8 cellular contexts compared by ENCODE assay signal in the genomic region with DNA sequence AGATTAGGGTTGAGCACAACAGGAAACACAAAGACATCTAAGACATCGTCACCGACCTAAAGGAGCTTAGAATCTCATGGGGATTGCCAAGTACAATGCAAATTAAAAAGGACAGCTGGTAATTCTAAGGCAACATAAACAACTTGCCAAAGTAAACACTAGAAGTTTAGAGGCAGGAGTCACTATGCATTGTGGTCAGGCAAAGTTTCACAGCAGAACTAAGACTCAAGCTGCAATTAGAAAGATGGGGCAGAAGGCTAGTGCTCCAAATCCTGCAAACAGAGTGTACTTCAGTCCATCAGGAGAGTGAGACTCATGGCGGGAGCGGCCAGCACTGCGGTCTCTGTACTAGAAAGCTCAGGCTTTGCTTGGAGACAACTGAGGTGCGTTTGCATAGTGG. TPM values are rescaled to one million over a fixed set of nuclear protein-coding genes. Genes with fewer than 3 reads are reported as not detected.
A peak's percentile ranks its signal among the peaks of the same experiment; 100 is the strongest.
DNase-seq lines count a peak whose midpoint lies in the region; ATAC-seq and TF ChIP-seq lines count a peak whose summit lies in the region.

No MANE protein-coding gene starts in this region.

- ATAC-seq in GM21786 (IDR thresholded peaks at IDR 0.05; ENCODE audit: unreplicated experiment), result peak; percentile 68

- H2AFZ ChIP-seq in MM.1S (ENCODE audit: low read length), result no peak overlapping the region

- TF ChIP-seq CTCF in GM12865 (IDR thresholded peaks at IDR 0.05; ENCODE audit: insufficient read depth, low read depth, low read length, missing control alignments), result no peak
- no peak for TF ChIP-seq CTCF in MM.1S (IDR thresholded peaks at IDR 0.05; ENCODE audit: low read length)
- TF ChIP-seq CTCF in fibroblast of villous mesenchyme (IDR thresholded peaks at IDR 0.05; ENCODE audit: insufficient read depth, low read depth, low read length), result no peak
- TF ChIP-seq CTCF in tibial nerve (IDR thresholded peaks at IDR 0.05), result no peak
- no peak for TF ChIP-seq CTCF in endothelial cell (IDR thresholded peaks at IDR 0.05; ENCODE audit: unreplicated experiment)

- H3K27me3 ChIP-seq in MM.1S (replicated peaks; ENCODE audit: insufficient read depth, low read length) (no peaks in the 10 kb centered on the region), tibial nerve (no peaks in the 10 kb centered on the region)

- H3K9me3 Mint-ChIP-seq in activated CD4-positive, alpha-beta T cell treated with anti-CD3 and anti-CD28 coated beads, Interleukin-2, amount 10 ng/mL, durations not matched to agents 24 days and 14 days, result no peaks in the 10 kb centered on the region
- H3K9me3 Mint-ChIP-seq in endothelial cell (ENCODE audit: unreplicated experiment), result no peaks in the 10 kb centered on the region

- peaks cover 15% of the 10 kb centered on the region for H3K36me3 Mint-ChIP-seq in activated CD4-positive, alpha-beta T cell treated with anti-CD3 and anti-CD28 coated beads, Interleukin-2, amount 10 ng/mL, durations not matched to agents 24 days and 14 days (ENCODE audit: low read depth)
- H3K36me3 Mint-ChIP-seq in endothelial cell (ENCODE audit: low read depth, unreplicated experiment), result no peaks in the 10 kb centered on the region

- H3F3A ChIP-seq in MM.1S (ENCODE audit: insufficient read depth, low read length), result peaks cover 6% of the 10 kb centered on the region; the same call in 1 of the 2 replicates

- H3K36me3 ChIP-seq in MM.1S (replicated peaks; ENCODE audit: insufficient read depth, low read length), result no peaks in the 10 kb centered on the region
- H3K36me3 ChIP-seq in tibial nerve, result peaks cover 0 to 7% (median 0%) of the 10 kb centered on the region in 3 donors

- H3K4me3 ChIP-seq in GM12865 (ENCODE audit: low read depth, low read length) (peak overlapping the region; percentile 11; the same call in 1 of the 2 replicates), MM.1S (ENCODE audit: low read length) (no peak overlapping the region), fibroblast of villous mesenchyme (ENCODE audit: low read depth, low read length) (no peak overlapping the region), tibial nerve (no peak overlapping the region)

- TF ChIP-seq POLR2A in tibial nerve (IDR thresholded peaks at IDR 0.05), result no peak

- intact Hi-C loops in activated CD4-positive, alpha-beta T cell treated with anti-CD3 and anti-CD28 coated beads, Interleukin-2, amount 10 ng/mL, durations not matched to agents 24 days and 14 days (cut with micrococcal nuclease), result no loop called here

- H3K9me2 ChIP-seq in MM.1S (replicated peaks; ENCODE audit: insufficient read depth, low read length), result no peaks in the 10 kb centered on the region

- no peak overlapping the region for H3K27ac Mint-ChIP-seq in activated CD4-positive, alpha-beta T cell treated with anti-CD3 and anti-CD28 coated beads, Interleukin-2, amount 10 ng/mL, durations not matched to agents 24 days and 14 days
- H3K27ac Mint-ChIP-seq in endothelial cell (ENCODE audit: unreplicated experiment), result no peak overlapping the region

- no peaks in the 10 kb centered on the region for H3K9me3 ChIP-seq in MM.1S (replicated peaks; ENCODE audit: insufficient read depth, low read length)
- H3K9me3 ChIP-seq in tibial nerve, result no peaks in the 10 kb centered on the region

- no peak overlapping the region for H3K4me2 ChIP-seq in MM.1S (ENCODE audit: low read depth, low read length)

- no peak overlapping the region for H3K4me3 Mint-ChIP-seq in activated CD4-positive, alpha-beta T cell treated with anti-CD3 and anti-CD28 coated beads, Interleukin-2, amount 10 ng/mL, durations not matched to agents 24 days and 14 days
- H3K4me3 Mint-ChIP-seq in endothelial cell (ENCODE audit: unreplicated experiment), result no peak overlapping the region

- no peaks in the 10 kb centered on the region for H3K27me3 Mint-ChIP-seq in activated CD4-positive, alpha-beta T cell treated with anti-CD3 and anti-CD28 coated beads, Interleukin-2, amount 10 ng/mL, durations not matched to agents 24 days and 14 days
- H3K27me3 Mint-ChIP-seq in endothelial cell (ENCODE audit: unreplicated experiment), result peaks cover 5% of the 10 kb centered on the region

- H3K9ac ChIP-seq in MM.1S (ENCODE audit: low read length), result no peak overlapping the region

- H3K4me1 ChIP-seq in MM.1S (ENCODE audit: low read length), result peaks cover 18% of the 10 kb centered on the region
- peaks cover 0 to 58% (median 27%) of the 10 kb centered on the region in 4 donors for H3K4me1 ChIP-seq in tibial nerve

- no peaks in the 10 kb centered on the region for H4K20me1 ChIP-seq in MM.1S (ENCODE audit: insufficient read depth, low read length)

- H3K27ac ChIP-seq in MM.1S (ENCODE audit: low read length) (peak overlapping the region; percentile 14; the same call in 1 of the 2 replicates), tibial nerve (no peak overlapping the region)

- H3K4me1 Mint-ChIP-seq in activated CD4-positive, alpha-beta T cell treated with anti-CD3 and anti-CD28 coated beads, Interleukin-2, amount 10 ng/mL, durations not matched to agents 24 days and 14 days, result peaks cover 25% of the 10 kb centered on the region
- peaks cover 10% of the 10 kb centered on the region for H3K4me1 Mint-ChIP-seq in endothelial cell (ENCODE audit: unreplicated experiment)

- 81 to 85% methylated on average over 6 of the region's 6 CpGs for WGBS in tibial nerve, 2 donors

- no peak for TF ChIP-seq EP300 in tibial nerve (IDR thresholded peaks at IDR 0.05)

- peak; percentile 89 for DNase-seq in GM12865 (ENCODE audit: low read depth)
- no peak for DNase-seq in MM.1S
- peak; percentile 89 for DNase-seq in fibroblast of villous mesenchyme (ENCODE audit: low read depth)
- DNase-seq in tibial nerve (ENCODE audit: low spot score in 2 of 2), result no peak
- no peak for DNase-seq in stimulated activated CD4-positive, alpha-beta T cell treated with anti-CD3 and anti-CD28 coated beads, Interleukin-4, amount 100 ng/mL, for 4 hours
- DNase-seq in activated CD4-positive, alpha-beta T cell treated with anti-CD3 and anti-CD28 coated beads, Interleukin-2, amount 10 ng/mL, durations not matched to agents 24 days and 14 days, result no peak
- no peak for DNase-seq in endothelial cell (ENCODE audit: low spot score)

- H3K79me2 ChIP-seq in MM.1S (ENCODE audit: low read length), result peaks cover 92% of the 10 kb centered on the region

RNA-seq across cellular contexts. Expression of a gene that starts 52.7 kb away (rescaled TPM):
- 7.1 and 7.3 TPM in 2 replicates for total RNA-seq in fibroblast of villous mesenchyme
- 10 to 100 TPM; 24.9 to 41.1 (median 29.7) TPM for total RNA-seq in tibial nerve
- total RNA-seq in activated CD4-positive, alpha-beta T cell treated with anti-CD3 and anti-CD28 coated beads, Interleukin-2, amount 10 ng/mL, durations not matched to agents 24 days and 14 days, result 23.9 and 26.1 TPM in 2 replicates
- 47.2 TPM for total RNA-seq in endothelial cell (ENCODE audit: unreplicated experiment)

Comparison
In these comparisons a context has a peak if more than half of its experiments do, and no peak if none do; other contexts are left out.
1. DNase-seq: peak in GM12865 (single experiment) and fibroblast of villous mesenchyme (single experiment); none in MM.1S (single experiment), tibial nerve (0 of 2), stimulated activated CD4-positive, alpha-beta T cell treated with anti-CD3 and anti-CD28 coated beads, Interleukin-4, amount 100 ng/mL, for 4 hours (0 of 2), activated CD4-positive, alpha-beta T cell treated with anti-CD3 and anti-CD28 coated beads, Interleukin-2, amount 10 ng/mL, durations not matched to agents 24 days and 14 days (single experiment) and endothelial cell (single experiment).